In the genomic region with DNA sequence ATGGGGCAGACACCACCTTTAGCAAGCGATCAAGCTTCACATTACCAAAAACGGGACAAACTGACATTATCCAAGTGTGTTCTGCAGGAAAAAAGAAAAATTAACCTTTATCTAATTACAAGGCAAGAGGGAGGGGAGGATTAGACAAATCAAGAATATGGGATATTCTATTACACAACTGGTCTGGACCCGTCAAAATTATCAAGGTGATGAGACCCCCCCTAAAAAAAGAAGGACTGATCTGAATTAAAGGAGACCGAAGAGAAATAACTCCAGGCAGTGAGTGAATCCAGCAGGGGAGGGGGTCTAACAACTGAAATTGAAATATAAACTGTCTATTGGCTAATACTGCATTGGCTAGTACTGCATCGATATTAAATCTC, we compare ENCODE assay signal across 8 cellular contexts. TPM values are rescaled to one million over a fixed set of nuclear protein-coding genes. Genes with fewer than 3 reads are reported as not detected.
DNase-seq lines count a peak whose midpoint lies in the region; ATAC-seq, FAIRE-seq and TF ChIP-seq lines count a peak whose summit lies in the region.

No MANE protein-coding gene starts in this region.

- H3K36me3 ChIP-seq in HUES48 (ENCODE audit: control insufficient read depth, insufficient read depth, low read length) (peaks cover 13% of the 10 kb centered on the region), bronchial epithelial cell (ENCODE audit: control insufficient read depth, insufficient read depth, low read length) (no peaks in the 10 kb centered on the region), mucosa of stomach (ENCODE audit: control insufficient read depth, insufficient read depth, low read length) (no peaks in the 10 kb centered on the region)

- H3K4me1 ChIP-seq in HUES48 (ENCODE audit: control insufficient read depth, insufficient read depth, low read length) (peaks cover 8% of the 10 kb centered on the region; the same call in 1 of the 2 replicates), mucosa of stomach (ENCODE audit: control insufficient read depth, insufficient read depth, low read length) (peaks cover 13% of the 10 kb centered on the region)

- no peak for FAIRE-seq in bronchial epithelial cell (lab: Jason Lieb, UNC)

- H3K27me3 ChIP-seq in HUES48 (ENCODE audit: control insufficient read depth, insufficient read depth, low read length) (no peaks in the 10 kb centered on the region), bronchial epithelial cell (ENCODE audit: control insufficient read depth, insufficient read depth, low read length) (no peaks in the 10 kb centered on the region), mucosa of stomach (ENCODE audit: control insufficient read depth, insufficient read depth, low read length) (no peaks in the 10 kb centered on the region)

- peak overlapping the region; percentile 83 for H3K27ac ChIP-seq in 22Rv1
- peak overlapping the region; percentile 94 for H3K27ac ChIP-seq in HUES48 (ENCODE audit: low read depth, low read length)

- peak overlapping the region; percentile 94; the same call in 1 of the 2 replicates for H3K9ac ChIP-seq in HUES48 (ENCODE audit: low read depth, low read length)
- H3K9ac ChIP-seq in mucosa of stomach (ENCODE audit: low read length) = peak overlapping the region; percentile 86

- TF ChIP-seq CTCF in 22Rv1 (IDR thresholded peaks at IDR 0.05) = no peak
- TF ChIP-seq CTCF in bronchial epithelial cell (IDR thresholded peaks at IDR 0.05; ENCODE audit: insufficient read depth, low read length, severe bottlenecking) = no peak

- DNase-seq in bronchial epithelial cell (ENCODE audit: low read depth) (no peak), NCI-H2171 treated with DMSO at 0.1 percent for 48 hours (lab: John Stamatoyannopoulos, UW) (no peak), NCI-H526 treated with DMSO at 0.1 percent for 48 hours (lab: John Stamatoyannopoulos, UW) (no peak), GM03348 (ENCODE audit: low spot score) (no peak)

- ATAC-seq in HG02588 (IDR thresholded peaks at IDR 0.05; ENCODE audit: unreplicated experiment) = no peak

- H3K9me3 ChIP-seq in HUES48 (ENCODE audit: control insufficient read depth, insufficient read depth, low read length) = no peaks in the 10 kb centered on the region
- H3K9me3 ChIP-seq in mucosa of stomach (ENCODE audit: control insufficient read depth, low read length) = no peaks in the 10 kb centered on the region

- H3K4me3 ChIP-seq in HUES48 (ENCODE audit: low read depth, low read length) = peak overlapping the region; percentile 100
- peak overlapping the region; percentile 61 for H3K4me3 ChIP-seq in bronchial epithelial cell (ENCODE audit: low read depth, low read length)
- H3K4me3 ChIP-seq in mucosa of stomach (ENCODE audit: low read length) = peak overlapping the region; percentile 21

RNA-seq across cellular contexts. Expression of a gene that starts 0.4 kb away (rescaled TPM):
- 12.9 and 16.6 TPM in 2 replicates for total RNA-seq in bronchial epithelial cell

RNA-seq across cellular contexts. Expression of a gene that starts 48.5 kb away (rescaled TPM):
- 0.26 and 0.53 TPM in 2 replicates for total RNA-seq in bronchial epithelial cell

Comparison
In these comparisons a context has a peak if more than half of its experiments do, and no peak if none do; other contexts are left out.
1. H3K4me3 ChIP-seq: peak in every context shown above with its lines; median percentile 100 in HUES48; 61 in bronchial epithelial cell; 21 in mucosa of stomach.